Comparison of ENCODE assay signal across 11 cellular contexts in genomic region chr1:166843769-166844596, GRCh38. TPM values are rescaled to one million over a fixed set of nuclear protein-coding genes. Genes with fewer than 3 reads are reported as not detected.
A peak's percentile ranks its signal among the peaks of the same experiment; 100 is the strongest.
DNase-seq lines count a peak whose midpoint lies in the region; ATAC-seq and TF ChIP-seq lines count a peak whose summit lies in the region.
"Had no signal": no experiment of that assay in that cellular context is flagged by ENCODE, and none has a peak within 500 bp of the region (broad histone marks: within the 10 kb centered on the region; RNA-seq: fewer than 3 reads in every experiment).

No MANE protein-coding gene starts in this region.

- H3K4me3 ChIP-seq in osteoblast (ENCODE audit: insufficient read depth, low read length) (no peak overlapping the region), neuronal stem cell (ENCODE audit: low read length in 2 of 2) (no peak overlapping the region)
- H3K4me3 ChIP-seq: SJSA1 had no signal

- H3K27ac Mint-ChIP-seq in T-helper 17 cell: peak overlapping the region; percentile 77

- H3K4ac ChIP-seq in neuronal stem cell (ENCODE audit: low read length): no peak overlapping the region

- peaks cover 67% of the 10 kb centered on the region for H3K36me3 ChIP-seq in osteoblast (ENCODE audit: insufficient read depth, low read length)
- H3K36me3 ChIP-seq in neuronal stem cell (replicated peaks in 1 of 2; ENCODE audit: control insufficient read depth in 2 of 2, insufficient read depth in 2 of 2, low read length in 2 of 2): peaks cover 58 to 88% of the 10 kb centered on the region in 2 donors

- H4K20me1 ChIP-seq in osteoblast (ENCODE audit: insufficient read depth, low read length): peaks cover 30% of the 10 kb centered on the region

- H3K14ac ChIP-seq in neuronal stem cell (ENCODE audit: low read length): no peak overlapping the region

- in situ Hi-C loops in GM13977 (cut with MboI; ENCODE audit: low pct_unique_long_range_greater_than_20kb, low sequenced_read_pairs, unreplicated experiment): no loop called here

- no peaks in the 10 kb centered on the region for H3K9me3 ChIP-seq in T-helper 17 cell (ENCODE audit: control insufficient read depth, low read length, poor library complexity, severe bottlenecking)
- no peaks in the 10 kb centered on the region for H3K9me3 ChIP-seq in osteoblast (ENCODE audit: low read depth, low read length)
- H3K9me3 ChIP-seq in neuronal stem cell (replicated peaks in 1 of 2; ENCODE audit: control insufficient read depth in 2 of 2, insufficient read depth in 1 of 2, low read depth in 1 of 2, low read length in 2 of 2): no peaks in the 10 kb centered on the region
- H3K9me3 ChIP-seq: SJSA1 had no signal

- no peak overlapping the region for H2AK5ac ChIP-seq in neuronal stem cell (ENCODE audit: low read depth, low read length)

- no peak overlapping the region for H2BK15ac ChIP-seq in neuronal stem cell (ENCODE audit: low read length)

- ATAC-seq in T-helper 17 cell: no peak

- H2BK12ac ChIP-seq in neuronal stem cell (ENCODE audit: low read length): no peak overlapping the region

- peaks cover 12% of the 10 kb centered on the region for H3K79me1 ChIP-seq in neuronal stem cell (ENCODE audit: low read depth, low read length)

- H3K18ac ChIP-seq in neuronal stem cell (ENCODE audit: low read length): no peak overlapping the region

- H3K36me3 Mint-ChIP-seq in T-helper 17 cell (ENCODE audit: low read depth): peaks cover 15% of the 10 kb centered on the region

- H4K91ac ChIP-seq in neuronal stem cell (ENCODE audit: low read depth, low read length, poor library complexity): no peak overlapping the region

- peaks cover 44% of the 10 kb centered on the region for H3K4me1 Mint-ChIP-seq in T-helper 17 cell

- no peaks in the 10 kb centered on the region for H3K27me3 ChIP-seq in osteoblast (ENCODE audit: insufficient read depth, low read length)
- H3K27me3 ChIP-seq in neuronal stem cell (ENCODE audit: control insufficient read depth in 3 of 3, insufficient read depth in 3 of 3, low read depth in 1 of 3, low read length in 3 of 3): no peaks in the 10 kb centered on the region
- H3K27me3 ChIP-seq: SJSA1 had no signal

- H3K4me1 ChIP-seq in osteoblast (ENCODE audit: insufficient read depth, low read length) (peaks cover 32% of the 10 kb centered on the region), neuronal stem cell (ENCODE audit: control insufficient read depth in 2 of 2, insufficient read depth in 1 of 2, low read depth in 1 of 2, low read length in 2 of 2) (peaks cover 6 to 11% of the 10 kb centered on the region in 2 donors)

- no peak overlapping the region for H4K8ac ChIP-seq in neuronal stem cell (ENCODE audit: low read depth, low read length)

- H2AFZ ChIP-seq in osteoblast (ENCODE audit: low read length): no peak overlapping the region
- no peak overlapping the region for H2AFZ ChIP-seq in neuronal stem cell (ENCODE audit: low read length)

- no CpG with 5 or more reads among the region's 7 CpGs for WGBS in neuronal stem cell (ENCODE audit: extremely low coverage in 2 of 2, insufficient read length in 2 of 2, insufficient replicate concordance in 1 of 2), 2 donors

- no peak overlapping the region for H2BK120ac ChIP-seq in neuronal stem cell (ENCODE audit: low read depth, low read length)

- H3K4me2 ChIP-seq in osteoblast (ENCODE audit: insufficient read depth, low read length) (no peak overlapping the region), neuronal stem cell (ENCODE audit: insufficient read depth, low read length, poor library complexity, severe bottlenecking) (no peak overlapping the region)

- H3K4me3 Mint-ChIP-seq in T-helper 17 cell: no peak overlapping the region

- no peaks in the 10 kb centered on the region for H3K27me3 Mint-ChIP-seq in T-helper 17 cell

- no peak overlapping the region for H3K23ac ChIP-seq in neuronal stem cell (ENCODE audit: low read depth, low read length, poor library complexity)

- H3K27ac ChIP-seq in osteoblast (ENCODE audit: low read depth, low read length) (peak overlapping the region; percentile 51), neuronal stem cell (replicated peaks; ENCODE audit: low read length) (no peak overlapping the region)
- H3K27ac ChIP-seq: SJSA1 had no signal

- H2BK5ac ChIP-seq in neuronal stem cell (ENCODE audit: low read length): no peak overlapping the region

- H3K79me2 ChIP-seq in osteoblast (ENCODE audit: insufficient read depth, low read length): peaks cover 58% of the 10 kb centered on the region

- peak; percentile 77 for DNase-seq in Ammon's horn (ENCODE audit: low spot score)
- DNase-seq in T-helper 17 cell: no peak
- peak; percentile 75 for DNase-seq in globus pallidus (ENCODE audit: low spot score)
- peak; percentile 71 for DNase-seq in osteoblast (ENCODE audit: insufficient read length, low spot score, missing footprints)
- DNase-seq in GM13977 (ENCODE audit: low spot score): no peak
- DNase-seq in NCI-H1417 (lab: John Stamatoyannopoulos, UW): no peak
- DNase-seq in stimulated activated CD4-positive, alpha-beta T cell treated with anti-CD3 and anti-CD28 coated beads, Interleukin-15, amount 100 ng/mL, for 24 hours: no peak
- DNase-seq in neuronal stem cell (ENCODE audit: low spot score): no peak
- DNase-seq: kidney glomerular epithelial cell, NCI-H2081 had no signal

- TF ChIP-seq CTCF in osteoblast (IDR thresholded peaks at IDR 0.05; ENCODE audit: extremely low read depth, low read depth, low read length) (no peak), GM13977 (IDR thresholded peaks at IDR 0.05; ENCODE audit: extremely low read depth, insufficient read depth, missing control alignments) (no peak)

- no peak overlapping the region for H3K9ac ChIP-seq in neuronal stem cell (ENCODE audit: low read depth, low read length, poor library complexity)

RNA-seq across cellular contexts. Expression of gene POGK, which starts 4.7 kb away (rescaled TPM):
- total RNA-seq in T-helper 17 cell: 10 to 100 TPM; 24.7 to 27.7 TPM
- 30.0 and 30.1 TPM in 2 replicates for total RNA-seq in osteoblast
- 31.1 TPM for polyA plus RNA-seq in neuronal stem cell (2013, experiment 1 of 2)
- polyA plus RNA-seq in neuronal stem cell (2013, experiment 2 of 2): 31.9 TPM

RNA-seq across cellular contexts. Expression of gene TADA1, which starts 32.1 kb away (rescaled TPM):
- total RNA-seq in T-helper 17 cell (10 to 100 TPM; 12.0 to 13.1 TPM), osteoblast (10.6 and 11.6 TPM in 2 replicates)
- 29.5 TPM for polyA plus RNA-seq in neuronal stem cell (2013, experiment 1 of 2)
- 29.3 TPM for polyA plus RNA-seq in neuronal stem cell (2013, experiment 2 of 2)

Comparison
In these comparisons a context has a peak if more than half of its experiments do, and no peak if none do; other contexts are left out.
1. DNase-seq: peak in Ammon's horn (single experiment), globus pallidus (single experiment) and osteoblast (single experiment); none in T-helper 17 cell (0 of 3), GM13977 (single experiment), NCI-H1417 (0 of 3), stimulated activated CD4-positive, alpha-beta T cell treated with anti-CD3 and anti-CD28 coated beads, Interleukin-15, amount 100 ng/mL, for 24 hours (single experiment) and neuronal stem cell (single experiment).